In genomic region chr19:16659832-16660708, GRCh38 we compare ENCODE assay signal across 8 cellular contexts. TPM values are rescaled to one million over a fixed set of nuclear protein-coding genes. Genes with fewer than 3 reads are reported as not detected.
DNase-seq lines count a peak whose midpoint lies in the region; ATAC-seq, FAIRE-seq and TF ChIP-seq lines count a peak whose summit lies in the region.

Gene SMIM7 (minus strand): TSS chr19:16660144. CDS start chr19:16660110, 34 bp downstream.

- peak within 1 kb of the TSS; percentile 94 for H3K4me3 ChIP-seq in HUES64 (ENCODE audit: low read length)
- H3K4me3 ChIP-seq in OCI-LY1 (ENCODE audit: low read depth, low read length, poor library complexity, severe bottlenecking): peak within 1 kb of the TSS; percentile 84
- peak within 1 kb of the TSS; percentile 88 for H3K4me3 ChIP-seq in mesodermal cell (ENCODE audit: extremely low read depth, insufficient read depth, low read length, poor library complexity, severe bottlenecking)

- H3K9me3 ChIP-seq in HUES64 (ENCODE audit: insufficient read depth, low read depth, low read length) (no peaks in the 10 kb centered on the region), OCI-LY1 (ENCODE audit: low read length) (no peaks in the 10 kb centered on the region), mesodermal cell (ENCODE audit: control insufficient read depth, low read length) (no peaks in the 10 kb centered on the region)

- H3K9ac ChIP-seq in HUES64 (ENCODE audit: low read depth, low read length) (peak within 1 kb of the TSS; percentile 93), OCI-LY1 (ENCODE audit: low read length) (peak within 1 kb of the TSS; percentile 85)

- no peaks in the 10 kb centered on the region for H3K4me1 ChIP-seq in HUES64 (ENCODE audit: insufficient read depth, low read length)
- H3K4me1 ChIP-seq in OCI-LY1 (ENCODE audit: insufficient read depth, low read length, severe bottlenecking): peaks cover 32% of the 10 kb centered on the region
- peaks cover 3% of the 10 kb centered on the region for H3K4me1 ChIP-seq in mesodermal cell (ENCODE audit: control insufficient read depth, insufficient read depth, low read length, poor library complexity, severe bottlenecking)

- H3K27ac ChIP-seq in HUES64 (ENCODE audit: low read depth, low read length) (peak within 1 kb of the TSS; percentile 97), OCI-LY1 (ENCODE audit: low read depth, low read length, poor library complexity, severe bottlenecking) (peak within 1 kb of the TSS; percentile 88), mesodermal cell (ENCODE audit: low read depth, low read length, severe bottlenecking) (peak within 1 kb of the TSS; percentile 90)

- TF ChIP-seq CTCF in D721Med (IDR thresholded peaks at IDR 0.05; ENCODE audit: insufficient read depth, missing control alignments) (peak; percentile 34), OCI-LY1 (IDR thresholded peaks at IDR 0.05; ENCODE audit: low read length) (peak; percentile 45; the same call in 1 of the 2 replicates)

- H3F3A ChIP-seq in OCI-LY1 (ENCODE audit: insufficient read depth, low read length): no peaks in the 10 kb centered on the region

- H3K27me3 ChIP-seq in HUES64 (ENCODE audit: insufficient read depth, low read length) (peaks cover 16% of the 10 kb centered on the region), OCI-LY1 (ENCODE audit: insufficient read depth, low read length) (no peaks in the 10 kb centered on the region)

- no peak for FAIRE-seq in D721Med (lab: Jason Lieb, UNC)
- peak; percentile 90 for FAIRE-seq in endometrium (lab: Jason Lieb, UNC)

- peaks cover 23% of the 10 kb centered on the region for H3K79me2 ChIP-seq in OCI-LY1 (ENCODE audit: insufficient read depth, low read length)

- peaks cover 37% of the 10 kb centered on the region for H3K36me3 ChIP-seq in HUES64 (ENCODE audit: insufficient read depth, low read length)
- H3K36me3 ChIP-seq in OCI-LY1 (ENCODE audit: insufficient read depth, low read length): peaks cover 37% of the 10 kb centered on the region
- peaks cover 37% of the 10 kb centered on the region for H3K36me3 ChIP-seq in mesodermal cell (ENCODE audit: control insufficient read depth, insufficient read depth, low read length)

- peaks cover 2% of the 10 kb centered on the region; the same call in 1 of the 2 replicates for H4K20me1 ChIP-seq in OCI-LY1 (ENCODE audit: insufficient read depth, low read length)

- H3K9me2 ChIP-seq in OCI-LY1 (ENCODE audit: low read depth, low read length): no peaks in the 10 kb centered on the region

- H2AFZ ChIP-seq in OCI-LY1 (ENCODE audit: low read length): no peak within 1 kb of the TSS

- WGBS in HUES64: under 1% methylated on average over 60 of the region's 60 CpGs
- WGBS in mesodermal cell (ENCODE audit: insufficient coverage in 2 of 2), 2 experiments: 2% methylated on average over 47 to 52 of the region's 60 CpGs

- peak; percentile 79 for ATAC-seq in GM21447 (IDR thresholded peaks at IDR 0.05; ENCODE audit: unreplicated experiment)

- peak; percentile 89 for DNase-seq in D721Med (ENCODE audit: insufficient read length, low spot score)
- DNase-seq in activated CD8-positive, alpha-beta memory T cell treated with anti-CD3 and anti-CD28 coated beads, Interleukin-2, amount 50 U/mL, for 4 hours: peak; percentile 98
- peak; percentile 97 to 99 for DNase-seq in stimulated activated CD8-positive, alpha-beta memory T cell treated with anti-CD3 and anti-CD28 coated beads, Interleukin-15, amount 100 ng/mL, for 4 hours (ENCODE audit: low read depth in 2 of 2)

- peak within 1 kb of the TSS; percentile 94 for H3K4me2 ChIP-seq in OCI-LY1 (ENCODE audit: low read length)

RNA-seq across cellular contexts. Expression of gene SMIM7, which starts in this region (rescaled TPM):
- 56.9 TPM for polyA plus RNA-seq in HUES64 (2013, experiment 1 of 2)
- 64.7 TPM for polyA plus RNA-seq in HUES64 (2013, experiment 2 of 2)
- 54.2 TPM for polyA plus RNA-seq in mesodermal cell (2013, experiment 1 of 2)
- polyA plus RNA-seq in mesodermal cell (2013, experiment 2 of 2): 54.9 TPM

Comparison
In these comparisons a context has a peak if more than half of its experiments do, and no peak if none do; other contexts are left out.
1. Peak in every context shown above with its lines: DNase-seq, ATAC-seq, H3K4me3 ChIP-seq and H3K27ac ChIP-seq.